1 cellular context compared by ENCODE assay signal in the genomic region with DNA sequence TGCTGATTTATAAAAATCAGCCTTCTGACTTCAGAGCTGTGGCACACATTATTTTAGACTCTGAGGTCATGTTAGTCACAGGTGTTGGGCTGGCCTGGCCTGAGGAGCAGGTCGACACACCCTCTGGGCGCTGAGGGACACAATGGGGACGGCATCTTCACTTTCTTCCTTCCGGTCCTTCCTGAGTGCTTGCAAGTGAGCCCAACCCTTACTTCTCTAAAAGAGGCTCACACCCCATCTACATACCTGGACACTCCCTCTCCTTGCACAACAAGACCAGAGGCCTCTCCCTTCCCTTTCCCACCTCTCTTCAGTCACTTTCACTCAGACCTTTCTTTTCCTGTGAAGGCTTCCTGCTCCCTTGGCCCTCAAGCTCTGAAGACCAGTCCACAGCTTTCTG.
A peak's percentile ranks its signal among the peaks of the same experiment; 100 is the strongest.
TF ChIP-seq lines count a peak whose summit lies in the region.

No MANE protein-coding gene starts in this region.

TF ChIP-seq in HCT116, 20 proteins besides CTCF, POLR2A, EP300 and RAD21:
- TF ChIP-seq CBX3 (IDR thresholded peaks at IDR 0.05; ENCODE audit: low read depth), result 0 out of 2 replicates have a peak, but pooled peaks have one; percentile 11
- TF ChIP-seq YY1 (IDR thresholded peaks at IDR 0.05; ENCODE audit: extremely low read depth, insufficient replicate concordance, low read depth, low read length), result no peak
